1 cellular context compared by ENCODE assay signal in the genomic region with DNA sequence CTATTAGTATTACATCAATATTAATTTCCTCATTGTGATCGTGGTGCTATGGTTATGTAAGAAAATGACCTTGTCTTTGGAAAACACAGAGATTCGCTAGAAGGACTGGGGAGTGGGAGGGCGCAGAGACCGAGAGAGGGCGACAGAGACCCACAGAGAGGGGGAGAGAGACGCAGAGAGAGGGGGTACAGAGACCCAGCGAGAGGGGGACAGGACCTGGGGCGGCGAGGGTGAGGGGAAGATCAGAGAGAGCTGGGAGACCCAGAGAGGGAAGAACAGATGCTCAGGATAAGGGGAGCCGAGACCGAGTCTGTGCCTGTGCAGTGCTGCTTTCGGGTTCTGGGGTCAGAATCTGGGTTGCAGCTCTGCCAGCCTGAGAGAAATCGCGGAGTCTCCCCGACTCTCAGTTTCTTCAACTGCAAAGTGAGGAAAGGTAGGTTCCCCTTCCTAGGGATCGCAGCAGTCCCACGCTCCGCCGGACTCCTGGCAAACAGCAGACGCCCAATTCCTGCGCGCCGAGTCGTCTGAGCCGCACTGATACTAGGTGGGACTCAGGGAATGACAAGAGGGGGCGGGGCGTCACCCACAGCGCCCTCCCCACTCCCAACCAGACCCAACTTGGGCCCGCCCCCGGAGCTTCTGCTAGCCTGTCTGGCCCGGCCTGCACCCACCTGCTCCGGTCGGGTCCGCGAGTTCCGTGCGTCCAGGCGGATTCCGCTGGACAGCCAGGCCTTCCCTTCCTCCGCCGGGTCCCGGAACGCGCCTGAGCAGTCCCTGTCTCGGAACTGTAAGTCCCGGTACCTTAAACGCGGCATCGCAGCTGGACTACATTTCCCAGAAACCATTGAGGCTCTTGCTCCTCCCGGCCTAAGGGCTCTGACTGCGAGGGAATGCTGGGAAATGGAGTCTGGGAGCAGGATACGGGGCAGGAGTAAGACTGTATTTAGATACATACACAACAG.
TF ChIP-seq lines count a peak whose summit lies in the region.

No MANE protein-coding gene starts in this region.

TF ChIP-seq in WTC11, 78 proteins besides CTCF, POLR2A, EP300 and RAD21 (continued from another document):
- TF ChIP-seq, protein P1, sequence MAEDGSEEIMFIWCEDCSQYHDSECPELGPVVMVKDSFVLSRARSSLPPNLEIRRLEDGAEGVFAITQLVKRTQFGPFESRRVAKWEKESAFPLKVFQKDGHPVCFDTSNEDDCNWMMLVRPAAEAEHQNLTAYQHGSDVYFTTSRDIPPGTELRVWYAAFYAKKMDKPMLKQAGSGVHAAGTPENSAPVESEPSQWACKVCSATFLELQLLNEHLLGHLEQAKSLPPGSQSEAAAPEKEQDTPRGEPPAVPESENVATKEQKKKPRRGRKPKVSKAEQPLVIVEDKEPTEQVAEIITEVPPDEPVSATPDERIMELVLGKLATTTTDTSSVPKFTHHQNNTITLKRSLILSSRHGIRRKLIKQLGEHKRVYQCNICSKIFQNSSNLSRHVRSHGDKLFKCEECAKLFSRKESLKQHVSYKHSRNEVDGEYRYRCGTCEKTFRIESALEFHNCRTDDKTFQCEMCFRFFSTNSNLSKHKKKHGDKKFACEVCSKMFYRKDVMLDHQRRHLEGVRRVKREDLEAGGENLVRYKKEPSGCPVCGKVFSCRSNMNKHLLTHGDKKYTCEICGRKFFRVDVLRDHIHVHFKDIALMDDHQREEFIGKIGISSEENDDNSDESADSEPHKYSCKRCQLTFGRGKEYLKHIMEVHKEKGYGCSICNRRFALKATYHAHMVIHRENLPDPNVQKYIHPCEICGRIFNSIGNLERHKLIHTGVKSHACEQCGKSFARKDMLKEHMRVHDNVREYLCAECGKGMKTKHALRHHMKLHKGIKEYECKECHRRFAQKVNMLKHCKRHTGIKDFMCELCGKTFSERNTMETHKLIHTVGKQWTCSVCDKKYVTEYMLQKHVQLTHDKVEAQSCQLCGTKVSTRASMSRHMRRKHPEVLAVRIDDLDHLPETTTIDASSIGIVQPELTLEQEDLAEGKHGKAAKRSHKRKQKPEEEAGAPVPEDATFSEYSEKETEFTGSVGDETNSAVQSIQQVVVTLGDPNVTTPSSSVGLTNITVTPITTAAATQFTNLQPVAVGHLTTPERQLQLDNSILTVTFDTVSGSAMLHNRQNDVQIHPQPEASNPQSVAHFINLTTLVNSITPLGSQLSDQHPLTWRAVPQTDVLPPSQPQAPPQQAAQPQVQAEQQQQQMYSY (CRISPR knock-in tag; IDR thresholded peaks at IDR 0.05): no peak
- no peak for TF ChIP-seq FOXK1 (CRISPR knock-in tag; IDR thresholded peaks at IDR 0.05)
- no peak for TF ChIP-seq ZNF232 (CRISPR knock-in tag; IDR thresholded peaks at IDR 0.05)
- no peak for TF ChIP-seq MXD4 (CRISPR knock-in tag; IDR thresholded peaks at IDR 0.05; ENCODE audit: borderline replicate concordance)
- no peak for TF ChIP-seq TEAD4 (CRISPR knock-in tag; IDR thresholded peaks at IDR 0.05)
- TF ChIP-seq, protein P2, sequence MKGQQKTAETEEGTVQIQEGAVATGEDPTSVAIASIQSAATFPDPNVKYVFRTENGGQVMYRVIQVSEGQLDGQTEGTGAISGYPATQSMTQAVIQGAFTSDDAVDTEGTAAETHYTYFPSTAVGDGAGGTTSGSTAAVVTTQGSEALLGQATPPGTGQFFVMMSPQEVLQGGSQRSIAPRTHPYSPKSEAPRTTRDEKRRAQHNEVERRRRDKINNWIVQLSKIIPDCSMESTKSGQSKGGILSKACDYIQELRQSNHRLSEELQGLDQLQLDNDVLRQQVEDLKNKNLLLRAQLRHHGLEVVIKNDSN (CRISPR knock-in tag; IDR thresholded peaks at IDR 0.05): no peak
- TF ChIP-seq, protein P3, sequence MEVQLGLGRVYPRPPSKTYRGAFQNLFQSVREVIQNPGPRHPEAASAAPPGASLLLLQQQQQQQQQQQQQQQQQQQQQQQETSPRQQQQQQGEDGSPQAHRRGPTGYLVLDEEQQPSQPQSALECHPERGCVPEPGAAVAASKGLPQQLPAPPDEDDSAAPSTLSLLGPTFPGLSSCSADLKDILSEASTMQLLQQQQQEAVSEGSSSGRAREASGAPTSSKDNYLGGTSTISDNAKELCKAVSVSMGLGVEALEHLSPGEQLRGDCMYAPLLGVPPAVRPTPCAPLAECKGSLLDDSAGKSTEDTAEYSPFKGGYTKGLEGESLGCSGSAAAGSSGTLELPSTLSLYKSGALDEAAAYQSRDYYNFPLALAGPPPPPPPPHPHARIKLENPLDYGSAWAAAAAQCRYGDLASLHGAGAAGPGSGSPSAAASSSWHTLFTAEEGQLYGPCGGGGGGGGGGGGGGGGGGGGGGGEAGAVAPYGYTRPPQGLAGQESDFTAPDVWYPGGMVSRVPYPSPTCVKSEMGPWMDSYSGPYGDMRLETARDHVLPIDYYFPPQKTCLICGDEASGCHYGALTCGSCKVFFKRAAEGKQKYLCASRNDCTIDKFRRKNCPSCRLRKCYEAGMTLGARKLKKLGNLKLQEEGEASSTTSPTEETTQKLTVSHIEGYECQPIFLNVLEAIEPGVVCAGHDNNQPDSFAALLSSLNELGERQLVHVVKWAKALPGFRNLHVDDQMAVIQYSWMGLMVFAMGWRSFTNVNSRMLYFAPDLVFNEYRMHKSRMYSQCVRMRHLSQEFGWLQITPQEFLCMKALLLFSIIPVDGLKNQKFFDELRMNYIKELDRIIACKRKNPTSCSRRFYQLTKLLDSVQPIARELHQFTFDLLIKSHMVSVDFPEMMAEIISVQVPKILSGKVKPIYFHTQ (CRISPR knock-in tag; IDR thresholded peaks at IDR 0.05): no peak
- TF ChIP-seq ZNF263 (CRISPR knock-in tag; IDR thresholded peaks at IDR 0.05; ENCODE audit: low read depth): no peak
- TF ChIP-seq, protein P4, sequence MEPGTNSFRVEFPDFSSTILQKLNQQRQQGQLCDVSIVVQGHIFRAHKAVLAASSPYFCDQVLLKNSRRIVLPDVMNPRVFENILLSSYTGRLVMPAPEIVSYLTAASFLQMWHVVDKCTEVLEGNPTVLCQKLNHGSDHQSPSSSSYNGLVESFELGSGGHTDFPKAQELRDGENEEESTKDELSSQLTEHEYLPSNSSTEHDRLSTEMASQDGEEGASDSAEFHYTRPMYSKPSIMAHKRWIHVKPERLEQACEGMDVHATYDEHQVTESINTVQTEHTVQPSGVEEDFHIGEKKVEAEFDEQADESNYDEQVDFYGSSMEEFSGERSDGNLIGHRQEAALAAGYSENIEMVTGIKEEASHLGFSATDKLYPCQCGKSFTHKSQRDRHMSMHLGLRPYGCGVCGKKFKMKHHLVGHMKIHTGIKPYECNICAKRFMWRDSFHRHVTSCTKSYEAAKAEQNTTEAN (CRISPR knock-in tag; IDR thresholded peaks at IDR 0.05): 0 out of 2 replicates have a peak, but pooled peaks have one; percentile 37
- TF ChIP-seq TP53 (CRISPR knock-in tag; IDR thresholded peaks at IDR 0.05): no peak
- TF ChIP-seq ZNF219 (CRISPR knock-in tag; IDR thresholded peaks at IDR 0.05; ENCODE audit: borderline replicate concordance): no peak
- no peak for TF ChIP-seq RORB (CRISPR knock-in tag; IDR thresholded peaks at IDR 0.05)
- no peak for TF ChIP-seq NR1H2 (CRISPR knock-in tag; IDR thresholded peaks at IDR 0.05)
- no peak for TF ChIP-seq CBFB (CRISPR knock-in tag; IDR thresholded peaks at IDR 0.05; ENCODE audit: low read depth)
- TF ChIP-seq, protein P5, sequence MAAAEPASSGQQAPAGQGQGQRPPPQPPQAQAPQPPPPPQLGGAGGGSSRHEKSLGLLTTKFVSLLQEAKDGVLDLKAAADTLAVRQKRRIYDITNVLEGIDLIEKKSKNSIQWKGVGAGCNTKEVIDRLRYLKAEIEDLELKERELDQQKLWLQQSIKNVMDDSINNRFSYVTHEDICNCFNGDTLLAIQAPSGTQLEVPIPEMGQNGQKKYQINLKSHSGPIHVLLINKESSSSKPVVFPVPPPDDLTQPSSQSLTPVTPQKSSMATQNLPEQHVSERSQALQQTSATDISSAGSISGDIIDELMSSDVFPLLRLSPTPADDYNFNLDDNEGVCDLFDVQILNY (CRISPR knock-in tag; IDR thresholded peaks at IDR 0.05): no peak
- TF ChIP-seq ZNF396 (CRISPR knock-in tag; IDR thresholded peaks at IDR 0.05; ENCODE audit: borderline replicate concordance): no peak
- TF ChIP-seq HMGA2 (CRISPR knock-in tag; IDR thresholded peaks at IDR 0.05): no peak
- TF ChIP-seq, protein P6, sequence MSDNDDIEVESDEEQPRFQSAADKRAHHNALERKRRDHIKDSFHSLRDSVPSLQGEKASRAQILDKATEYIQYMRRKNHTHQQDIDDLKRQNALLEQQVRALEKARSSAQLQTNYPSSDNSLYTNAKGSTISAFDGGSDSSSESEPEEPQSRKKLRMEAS (CRISPR knock-in tag; IDR thresholded peaks at IDR 0.05): peak; percentile 20; the same call in 1 of the 2 replicates
- TF ChIP-seq, protein P7, sequence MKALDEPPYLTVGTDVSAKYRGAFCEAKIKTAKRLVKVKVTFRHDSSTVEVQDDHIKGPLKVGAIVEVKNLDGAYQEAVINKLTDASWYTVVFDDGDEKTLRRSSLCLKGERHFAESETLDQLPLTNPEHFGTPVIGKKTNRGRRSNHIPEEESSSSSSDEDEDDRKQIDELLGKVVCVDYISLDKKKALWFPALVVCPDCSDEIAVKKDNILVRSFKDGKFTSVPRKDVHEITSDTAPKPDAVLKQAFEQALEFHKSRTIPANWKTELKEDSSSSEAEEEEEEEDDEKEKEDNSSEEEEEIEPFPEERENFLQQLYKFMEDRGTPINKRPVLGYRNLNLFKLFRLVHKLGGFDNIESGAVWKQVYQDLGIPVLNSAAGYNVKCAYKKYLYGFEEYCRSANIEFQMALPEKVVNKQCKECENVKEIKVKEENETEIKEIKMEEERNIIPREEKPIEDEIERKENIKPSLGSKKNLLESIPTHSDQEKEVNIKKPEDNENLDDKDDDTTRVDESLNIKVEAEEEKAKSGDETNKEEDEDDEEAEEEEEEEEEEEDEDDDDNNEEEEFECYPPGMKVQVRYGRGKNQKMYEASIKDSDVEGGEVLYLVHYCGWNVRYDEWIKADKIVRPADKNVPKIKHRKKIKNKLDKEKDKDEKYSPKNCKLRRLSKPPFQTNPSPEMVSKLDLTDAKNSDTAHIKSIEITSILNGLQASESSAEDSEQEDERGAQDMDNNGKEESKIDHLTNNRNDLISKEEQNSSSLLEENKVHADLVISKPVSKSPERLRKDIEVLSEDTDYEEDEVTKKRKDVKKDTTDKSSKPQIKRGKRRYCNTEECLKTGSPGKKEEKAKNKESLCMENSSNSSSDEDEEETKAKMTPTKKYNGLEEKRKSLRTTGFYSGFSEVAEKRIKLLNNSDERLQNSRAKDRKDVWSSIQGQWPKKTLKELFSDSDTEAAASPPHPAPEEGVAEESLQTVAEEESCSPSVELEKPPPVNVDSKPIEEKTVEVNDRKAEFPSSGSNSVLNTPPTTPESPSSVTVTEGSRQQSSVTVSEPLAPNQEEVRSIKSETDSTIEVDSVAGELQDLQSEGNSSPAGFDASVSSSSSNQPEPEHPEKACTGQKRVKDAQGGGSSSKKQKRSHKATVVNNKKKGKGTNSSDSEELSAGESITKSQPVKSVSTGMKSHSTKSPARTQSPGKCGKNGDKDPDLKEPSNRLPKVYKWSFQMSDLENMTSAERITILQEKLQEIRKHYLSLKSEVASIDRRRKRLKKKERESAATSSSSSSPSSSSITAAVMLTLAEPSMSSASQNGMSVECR (CRISPR knock-in tag; IDR thresholded peaks at IDR 0.05; ENCODE audit: borderline replicate concordance): peak; percentile 61; the same call in 1 of the 2 replicates
- TF ChIP-seq ETV6 (CRISPR knock-in tag; IDR thresholded peaks at IDR 0.05): no peak
- no peak for TF ChIP-seq ZNF423 (CRISPR knock-in tag; IDR thresholded peaks at IDR 0.05)
- TF ChIP-seq EMX1 (CRISPR knock-in tag; IDR thresholded peaks at IDR 0.05): no peak
- TF ChIP-seq ELF4 (CRISPR knock-in tag; IDR thresholded peaks at IDR 0.05; ENCODE audit: low read depth): no peak
- no peak for TF ChIP-seq TEAD1 (CRISPR knock-in tag; IDR thresholded peaks at IDR 0.05)
- TF ChIP-seq SP1 (CRISPR knock-in tag; conservative IDR thresholded peaks at IDR 0.05): peak; percentile 70; the same call in 1 of the 2 replicates
- TF ChIP-seq, protein P8, sequence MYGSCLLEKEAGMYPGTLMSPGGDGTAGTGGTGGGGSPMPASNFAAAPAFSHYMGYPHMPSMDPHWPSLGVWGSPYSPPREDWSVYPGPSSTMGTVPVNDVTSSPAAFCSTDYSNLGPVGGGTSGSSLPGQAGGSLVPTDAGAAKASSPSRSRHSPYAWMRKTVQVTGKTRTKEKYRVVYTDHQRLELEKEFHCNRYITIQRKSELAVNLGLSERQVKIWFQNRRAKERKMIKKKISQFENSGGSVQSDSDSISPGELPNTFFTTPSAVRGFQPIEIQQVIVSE (CRISPR knock-in tag; IDR thresholded peaks at IDR 0.05; ENCODE audit: borderline replicate concordance): no peak
- TF ChIP-seq FOXP1 (CRISPR knock-in tag; IDR thresholded peaks at IDR 0.05; ENCODE audit: borderline replicate concordance): peak; percentile 60; the same call in 1 of the 2 replicates
- TF ChIP-seq, protein P9, sequence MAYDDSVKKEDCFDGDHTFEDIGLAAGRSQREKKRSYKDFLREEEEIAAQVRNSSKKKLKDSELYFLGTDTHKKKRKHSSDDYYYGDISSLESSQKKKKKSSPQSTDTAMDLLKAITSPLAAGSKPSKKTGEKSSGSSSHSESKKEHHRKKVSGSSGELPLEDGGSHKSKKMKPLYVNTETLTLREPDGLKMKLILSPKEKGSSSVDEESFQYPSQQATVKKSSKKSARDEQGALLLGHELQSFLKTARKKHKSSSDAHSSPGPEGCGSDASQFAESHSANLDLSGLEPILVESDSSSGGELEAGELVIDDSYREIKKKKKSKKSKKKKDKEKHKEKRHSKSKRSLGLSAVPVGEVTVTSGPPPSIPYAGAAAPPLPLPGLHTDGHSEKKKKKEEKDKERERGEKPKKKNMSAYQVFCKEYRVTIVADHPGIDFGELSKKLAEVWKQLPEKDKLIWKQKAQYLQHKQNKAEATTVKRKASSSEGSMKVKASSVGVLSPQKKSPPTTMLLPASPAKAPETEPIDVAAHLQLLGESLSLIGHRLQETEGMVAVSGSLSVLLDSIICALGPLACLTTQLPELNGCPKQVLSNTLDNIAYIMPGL (CRISPR knock-in tag; IDR thresholded peaks at IDR 0.05): no peak
- TF ChIP-seq, protein P10, sequence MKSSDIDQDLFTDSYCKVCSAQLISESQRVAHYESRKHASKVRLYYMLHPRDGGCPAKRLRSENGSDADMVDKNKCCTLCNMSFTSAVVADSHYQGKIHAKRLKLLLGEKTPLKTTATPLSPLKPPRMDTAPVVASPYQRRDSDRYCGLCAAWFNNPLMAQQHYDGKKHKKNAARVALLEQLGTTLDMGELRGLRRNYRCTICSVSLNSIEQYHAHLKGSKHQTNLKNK (CRISPR knock-in tag; IDR thresholded peaks at IDR 0.05): no peak
